Comparison of ENCODE assay signal across 19 cellular contexts in the genomic region with DNA sequence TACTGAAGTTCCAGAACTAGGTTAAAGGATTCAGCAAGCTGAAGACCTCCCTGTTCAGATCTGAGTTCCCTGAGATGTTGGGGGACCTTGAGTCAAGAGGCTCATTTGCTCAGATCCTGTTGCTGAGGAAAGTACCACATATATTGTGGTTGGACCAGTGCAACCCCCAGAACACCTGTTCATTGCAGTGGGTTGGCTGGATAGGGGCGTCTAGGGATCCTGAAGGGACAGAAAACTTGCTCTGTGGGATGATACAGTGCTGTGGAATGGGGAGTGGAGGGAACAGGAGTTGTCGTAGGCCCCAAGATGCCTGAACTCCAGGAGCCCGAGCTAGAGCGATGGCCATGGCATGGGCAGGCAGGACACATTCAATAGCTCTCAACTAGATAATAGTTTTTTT. TPM values are rescaled to one million over a fixed set of nuclear protein-coding genes. Genes with fewer than 3 reads are reported as not detected.
A peak's percentile ranks its signal among the peaks of the same experiment; 100 is the strongest.
DNase-seq lines count a peak whose midpoint lies in the region; ATAC-seq, FAIRE-seq and TF ChIP-seq lines count a peak whose summit lies in the region.
"Had no signal": no experiment of that assay in that cellular context is flagged by ENCODE, and none has a peak within 500 bp of the region (broad histone marks: within the 10 kb centered on the region; RNA-seq: fewer than 3 reads in every experiment).

No MANE protein-coding gene starts in this region.

- POLR2A ChIA-PET in HepG2 (lab: Yijun Ruan, JAX), result no interaction called here
- POLR2A ChIA-PET in naive thymus-derived CD4-positive, alpha-beta T cell (lab: Charles Lee), result no interaction called here

- no peak overlapping the region for H3K4me3 Mint-ChIP-seq in naive thymus-derived CD4-positive, alpha-beta T cell

- H3K27me3 Mint-ChIP-seq in naive thymus-derived CD4-positive, alpha-beta T cell, result peaks cover 18 to 52% (median 44%) of the 10 kb centered on the region in 5 donors

- in situ Hi-C loops in HepG2 (cut with HindIII; ENCODE audit: extremely low pct_ligation_motif_present, low pct_unique_long_range_greater_than_20kb) (no loop called here), gastrocnemius medialis (cut with MboI; ENCODE audit: low sequenced_read_pairs in 4 of 4) (loop anchor here in 1 of 4 donors (25.0 kb wide), 1 partner anchor 152 kb away; no protein-coding TSS in a partner anchor)

- peaks cover 0 to 23% (median 16%) of the 10 kb centered on the region in 4 donors for H3K4me1 ChIP-seq in liver (ENCODE audit: control insufficient read depth in 4 of 4, insufficient read depth in 4 of 4, low read length in 3 of 4)
- H3K4me1 ChIP-seq in HepG2 (ENCODE audit: insufficient read depth, low read length), result peaks cover 22% of the 10 kb centered on the region
- H3K4me1 ChIP-seq in body of pancreas, result peaks cover 47% of the 10 kb centered on the region
- H3K4me1 ChIP-seq in gastrocnemius medialis, result peaks cover 45 to 68% of the 10 kb centered on the region in 2 donors
- H3K4me1 ChIP-seq in prostate gland (replicated peaks), result no peaks in the 10 kb centered on the region
- H3K4me1 ChIP-seq in naive thymus-derived CD4-positive, alpha-beta T cell (ENCODE audit: control insufficient read depth in 2 of 2, insufficient read depth in 2 of 2, low read length in 2 of 2), result peaks cover 0 to 5% of the 10 kb centered on the region in 2 donors

- H4K20me1 ChIP-seq in HepG2 (ENCODE audit: insufficient read depth, low read length), result no peaks in the 10 kb centered on the region

- H3K4me2 ChIP-seq in HepG2 (ENCODE audit: low read depth, low read length), result no peak overlapping the region

- no TSS peak for BruUV-seq in HepG2 (replicated peaks; lab: Mats Ljungman, UMichigan)

- H3K4me3 ChIP-seq in liver (ENCODE audit: low read depth in 1 of 3, low read length in 3 of 3), result no peak overlapping the region
- no peak overlapping the region for H3K4me3 ChIP-seq in HepG2 (replicated peaks in 1 of 3; ENCODE audit: insufficient read depth in 1 of 3, low read depth in 2 of 3, low read length in 3 of 3)
- H3K4me3 ChIP-seq in body of pancreas, result no peak overlapping the region
- H3K4me3 ChIP-seq in gastrocnemius medialis, result no peak overlapping the region
- no peak overlapping the region for H3K4me3 ChIP-seq in prostate gland
- no peak overlapping the region for H3K4me3 ChIP-seq in naive thymus-derived CD4-positive, alpha-beta T cell (ENCODE audit: low read length)

- H3K27me3 ChIP-seq in liver (ENCODE audit: control insufficient read depth in 4 of 4, insufficient read depth in 4 of 4, low read length in 3 of 4) (no peaks in the 10 kb centered on the region), HepG2 (ENCODE audit: control insufficient read depth in 1 of 2, insufficient read depth in 2 of 2, low read length in 2 of 2) (peaks cover 2 to 31% of the 10 kb centered on the region in 2 experiments), body of pancreas (no peaks in the 10 kb centered on the region), gastrocnemius medialis (no peaks in the 10 kb centered on the region), prostate gland (replicated peaks; ENCODE audit: insufficient read depth) (no peaks in the 10 kb centered on the region)
- peaks cover 0 to 10% of the 10 kb centered on the region in 2 donors for H3K27me3 ChIP-seq in naive thymus-derived CD4-positive, alpha-beta T cell (ENCODE audit: control insufficient read depth in 2 of 2, insufficient read depth in 2 of 2, low read length in 2 of 2)

- H3K27ac ChIP-seq in liver (ENCODE audit: low read depth in 1 of 2, low read length in 2 of 2) (peak overlapping the region; percentile 63 to 67), HepG2 (ENCODE audit: extremely low read length, insufficient read depth, low read length) (no peak overlapping the region), body of pancreas (peak overlapping the region in 3 of 4 donors; percentile 79 to 88 (median 80)), gastrocnemius medialis (peak overlapping the region; percentile 90 to 97 (median 94)), prostate gland (no peak overlapping the region)
- no peak overlapping the region for H3K27ac ChIP-seq in naive thymus-derived CD4-positive, alpha-beta T cell (ENCODE audit: low read depth, low read length)

- no peak overlapping the region for H2AFZ ChIP-seq in HepG2 (ENCODE audit: low read length)

- TF ChIP-seq CTCF in liver (IDR thresholded peaks at IDR 0.05; ENCODE audit: low read depth, low read length, missing input control) (no peak), HepG2 (CRISPR knock-in tag; IDR thresholded peaks at IDR 0.05) (no peak), body of pancreas (IDR thresholded peaks at IDR 0.05) (no peak), gastrocnemius medialis (IDR thresholded peaks at IDR 0.05 in 4 of 5, conservative IDR thresholded peaks at IDR 0.05 in 1 of 5) (no peak), prostate gland (IDR thresholded peaks at IDR 0.05) (no peak)

- H3K27ac Mint-ChIP-seq in naive thymus-derived CD4-positive, alpha-beta T cell, result no peak overlapping the region

- TF ChIP-seq RAD21 in liver (IDR thresholded peaks at IDR 0.05) (no peak), HepG2 (CRISPR knock-in tag; IDR thresholded peaks at IDR 0.05) (no peak)

- TF ChIP-seq EP300 in HepG2 (IDR thresholded peaks at IDR 0.05; ENCODE audit: low read depth in 2 of 2, low read length in 2 of 2), result no peak
- TF ChIP-seq EP300 in HepG2 (CRISPR knock-in tag; IDR thresholded peaks at IDR 0.05; ENCODE audit: borderline replicate concordance), result no peak

- intact Hi-C loops in HepG2 (cut with micrococcal nuclease; ENCODE audit: unreplicated experiment) (no loop called here), body of pancreas (cut with DNase I) (loop anchor here (10.0 kb wide), 1 partner anchor 165 kb away; no protein-coding TSS in a partner anchor), gastrocnemius medialis (cut with DNase I; ENCODE audit: low total_unique reads) (loop anchor here (5.0 kb wide), 1 partner anchor 232 kb away; no protein-coding TSS in a partner anchor), prostate gland (cut with DNase I) (no loop called here)
- intact Hi-C loops in naive thymus-derived CD4-positive, alpha-beta T cell (cut with micrococcal nuclease), result no loop called here

- H3K9me3 ChIP-seq in liver (ENCODE audit: control insufficient read depth in 4 of 4, low read length in 3 of 4), result no peaks in the 10 kb centered on the region
- H3K9me3 ChIP-seq in HepG2 (ENCODE audit: low read length), result no peaks in the 10 kb centered on the region
- no peaks in the 10 kb centered on the region for H3K9me3 ChIP-seq in body of pancreas
- no peaks in the 10 kb centered on the region for H3K9me3 ChIP-seq in gastrocnemius medialis
- H3K9me3 ChIP-seq in prostate gland, result no peaks in the 10 kb centered on the region
- no peaks in the 10 kb centered on the region for H3K9me3 ChIP-seq in naive thymus-derived CD4-positive, alpha-beta T cell (ENCODE audit: control insufficient read depth in 2 of 3, low read length in 3 of 3)

- TF ChIP-seq POLR2A in HepG2 (IDR thresholded peaks at IDR 0.05; ENCODE audit: insufficient read depth in 1 of 2, low read depth in 2 of 2, low read length in 2 of 2), result no peak
- TF ChIP-seq POLR2A in body of pancreas (IDR thresholded peaks at IDR 0.05), result no peak
- TF ChIP-seq POLR2A in gastrocnemius medialis (IDR thresholded peaks at IDR 0.05), result no peak
- no peak for TF ChIP-seq POLR2A in prostate gland (IDR thresholded peaks at IDR 0.05)

- H3K9me3 Mint-ChIP-seq in naive thymus-derived CD4-positive, alpha-beta T cell, result no peaks in the 10 kb centered on the region

- H3K79me2 ChIP-seq in HepG2 (ENCODE audit: insufficient read depth, low read length), result no peaks in the 10 kb centered on the region

- no peak overlapping the region for H3K9ac ChIP-seq in liver (ENCODE audit: low read depth in 1 of 2, low read length in 2 of 2)
- no peak overlapping the region for H3K9ac ChIP-seq in HepG2 (ENCODE audit: insufficient read depth, low read depth, low read length)

- FAIRE-seq in HepG2 (lab: Jason Lieb, UNC), result no peak
- FAIRE-seq: D721Med, GM12892, GM18507 had no signal

- H3K36me3 ChIP-seq in liver (ENCODE audit: control insufficient read depth in 4 of 4, insufficient read depth in 3 of 4, low read depth in 1 of 4, low read length in 3 of 4) (no peaks in the 10 kb centered on the region), HepG2 (replicated peaks in 1 of 2; ENCODE audit: control insufficient read depth in 1 of 2, insufficient read depth in 2 of 2, low read length in 2 of 2) (no peaks in the 10 kb centered on the region), body of pancreas (replicated peaks in 1 of 2; ENCODE audit: insufficient read depth in 1 of 2, low read depth in 2 of 2) (no peaks in the 10 kb centered on the region), gastrocnemius medialis (no peaks in the 10 kb centered on the region), prostate gland (no peaks in the 10 kb centered on the region)
- H3K36me3 ChIP-seq in naive thymus-derived CD4-positive, alpha-beta T cell (ENCODE audit: control insufficient read depth in 2 of 3, insufficient read depth in 3 of 3, low read length in 3 of 3), result no peaks in the 10 kb centered on the region

- H3K4me1 Mint-ChIP-seq in naive thymus-derived CD4-positive, alpha-beta T cell, result peaks cover 9 to 29% (median 10%) of the 10 kb centered on the region in 7 donors

- ATAC-seq in HepG2 (no peak), body of pancreas (no peak), gastrocnemius medialis (no peak), HG03354 (IDR thresholded peaks at IDR 0.05; ENCODE audit: poor library complexity, severe bottlenecking, unreplicated experiment) (no peak)
- no peak for ATAC-seq in naive thymus-derived CD4-positive, alpha-beta T cell

- H3K36me3 Mint-ChIP-seq in naive thymus-derived CD4-positive, alpha-beta T cell, result peaks cover 0 to 3% (median 0%) of the 10 kb centered on the region in 5 donors

- no peak for DNase-seq in HepG2 (ENCODE audit: low spot score)
- DNase-seq in body of pancreas, result no peak
- DNase-seq in gastrocnemius medialis, result no peak
- DNase-seq in prostate gland (ENCODE audit: low spot score), result no peak
- DNase-seq in naive thymus-derived CD4-positive, alpha-beta T cell, result no peak
- DNase-seq: C1 segment of cervical spinal cord, GOT3, KBM-7, NCI-H1417, NCI-H187 treated with DMSO at 0.1 percent for 48 hours, NCI-H2227 treated with DMSO at 0.1 percent for 48 hours, NCI-H510A treated with DMSO at 0.1 percent for 48 hours, NCI-H774, SIG-M5 had no signal

- CTCF ChIA-PET in HepG2 (lab: Yijun Ruan, JAX; ENCODE audit: low intra/inter-chr PET ratio, low total read pairs), result no interaction called here
- CTCF ChIA-PET in naive thymus-derived CD4-positive, alpha-beta T cell (lab: Charles Lee), result interaction anchor here (0.6 to 1.4 kb wide), 4 partner anchors 25 to 45 kb away, joined by 3 read pairs; a partner anchor contains a TSS

- 97% methylated on average over 4 of the region's 4 CpGs for WGBS in liver
- WGBS in HepG2 (ENCODE audit: low lambda C conversion rate), result 65% methylated on average over 4 of the region's 4 CpGs
- 95 to 96% methylated on average over 4 of the region's 4 CpGs for WGBS in body of pancreas, 2 donors
- 97% methylated on average over 4 of the region's 4 CpGs for WGBS in prostate gland

RNA-seq across cellular contexts. Expression of a gene that starts 24.6 kb away (rescaled TPM):
- 10 to 100 TPM in 1 of 2 donors, 1 to 10 TPM in 1; 9.1 to 20.3 TPM for total RNA-seq in liver
- polyA plus RNA-seq in liver, result 10 to 100 TPM in 1 of 2 donors, 1 to 10 TPM in 1; 7.5 to 24.5 TPM
- total RNA-seq in HepG2 (2016; rRNA removed; fragmentation: Illumina TruSeq; extraction: Trizol), result 14.5 and 16.6 TPM in 2 replicates
- 11.7 and 13.0 TPM in 2 replicates for total RNA-seq in HepG2 (2016; cell fraction: cytosol; rRNA removed; fragmentation: Illumina TruSeq; extraction: Trizol; ENCODE audit: low read depth)
- total RNA-seq in HepG2 (2016; cell fraction: insoluble cytoplasmic fraction; rRNA removed; fragmentation: Illumina TruSeq; extraction: Trizol), result 11.8 and 16.6 TPM in 2 replicates
- total RNA-seq in HepG2 (2016; cell fraction: membrane; rRNA removed; fragmentation: Illumina TruSeq; extraction: Trizol), result 26.9 and 28.5 TPM in 2 replicates
- total RNA-seq in HepG2 (2016; cell fraction: nucleus; rRNA removed; fragmentation: Illumina TruSeq; extraction: Trizol), result 15.3 TPM in 2 replicates
- polyA plus RNA-seq in HepG2 (2011; rRNA removed), result 34.0 and 40.1 TPM in 2 replicates
- 28.8 and 30.9 TPM in 2 replicates for polyA plus RNA-seq in HepG2 (2011; cell fraction: cytosol; rRNA removed)
- polyA plus RNA-seq in HepG2 (2011; cell fraction: nucleus; rRNA removed), result 60.6 and 63.0 TPM in 2 replicates
- 17.3 and 31.0 TPM in 2 replicates for polyA plus RNA-seq in HepG2 (2012)
- 13.8 and 14.2 TPM in 2 replicates for polyA plus RNA-seq in HepG2 (2016; cell fraction: cytosol; fragmentation: Illumina TruSeq; extraction: Trizol; ENCODE audit: low read depth)
- polyA plus RNA-seq in HepG2 (2016; cell fraction: insoluble cytoplasmic fraction; fragmentation: Illumina TruSeq; extraction: Trizol; ENCODE audit: low read depth), result 17.8 and 22.4 TPM in 2 replicates
- polyA plus RNA-seq in HepG2 (2016; cell fraction: membrane; fragmentation: Illumina TruSeq; extraction: Trizol; ENCODE audit: low read depth), result 32.7 and 35.8 TPM in 2 replicates
- 41.1 and 43.4 TPM in 2 replicates for polyA plus RNA-seq in HepG2 (2016; cell fraction: nucleus; fragmentation: Illumina TruSeq; extraction: Trizol; ENCODE audit: insufficient read depth, low read depth)
- polyA minus RNA-seq in HepG2 (2011; rRNA and poly(A)+ RNA removed; ENCODE audit: low replicate concordance), result 50.0 and 68.4 TPM in 2 replicates
- polyA minus RNA-seq in HepG2 (2011; cell fraction: cytosol; rRNA and poly(A)+ RNA removed), result 15.6 and 16.3 TPM in 2 replicates
- 24.2 and 25.9 TPM in 2 replicates for polyA minus RNA-seq in HepG2 (2011; cell fraction: nucleus; rRNA and poly(A)+ RNA removed)
- 10 to 100 TPM; 29.1 to 46.5 TPM for total RNA-seq in body of pancreas
- 100 to 1,000 TPM; 115 to 207 (median 140) TPM for total RNA-seq in gastrocnemius medialis
- 10 to 100 TPM; 27.1 to 67.0 TPM for total RNA-seq in prostate gland
- 100 to 1,000 TPM in 1 of 5 experiments, 10 to 100 TPM in 4; 49.6 to 123 (median 80.5) TPM for total RNA-seq in naive thymus-derived CD4-positive, alpha-beta T cell
- 1 to 10 TPM; 1.4 to 2.0 TPM for polyA plus RNA-seq in naive thymus-derived CD4-positive, alpha-beta T cell

RNA-seq across cellular contexts. Expression of a gene that starts 24.8 kb away (rescaled TPM):
- total RNA-seq in liver, result 10 to 100 TPM in 1 of 2 donors, 1 to 10 TPM in 1; 7.8 to 41.8 TPM
- polyA plus RNA-seq in liver, result 1 to 10 TPM; 1.5 to 2.1 TPM
- 2.8 and 4.1 TPM in 2 replicates for total RNA-seq in HepG2 (2016; rRNA removed; fragmentation: Illumina TruSeq; extraction: Trizol)
- total RNA-seq in HepG2 (2016; cell fraction: cytosol; rRNA removed; fragmentation: Illumina TruSeq; extraction: Trizol; ENCODE audit: low read depth), result 0.44 and 0.81 TPM in 2 replicates
- 3.1 and 4.0 TPM in 2 replicates for total RNA-seq in HepG2 (2016; cell fraction: insoluble cytoplasmic fraction; rRNA removed; fragmentation: Illumina TruSeq; extraction: Trizol)
- total RNA-seq in HepG2 (2016; cell fraction: membrane; rRNA removed; fragmentation: Illumina TruSeq; extraction: Trizol), result 1.4 and 1.5 TPM in 2 replicates
- total RNA-seq in HepG2 (2016; cell fraction: nucleus; rRNA removed; fragmentation: Illumina TruSeq; extraction: Trizol), result 1.7 and 2.7 TPM in 2 replicates
- 0.48 and 0.50 TPM in 2 replicates for polyA plus RNA-seq in HepG2 (2011; rRNA removed)
- 0.31 and 0.43 TPM in 2 replicates for polyA plus RNA-seq in HepG2 (2011; cell fraction: cytosol; rRNA removed)
- polyA plus RNA-seq in HepG2 (2011; cell fraction: nucleus; rRNA removed), result 0.29 and 0.58 TPM in 2 replicates
- polyA plus RNA-seq in HepG2 (2012), result 0.40 and 0.43 TPM in 2 replicates
- polyA plus RNA-seq in HepG2 (2016; cell fraction: cytosol; fragmentation: Illumina TruSeq; extraction: Trizol; ENCODE audit: low read depth), result 0.10 and 0.25 TPM in 2 replicates
- 1.7 and 2.1 TPM in 2 replicates for polyA plus RNA-seq in HepG2 (2016; cell fraction: insoluble cytoplasmic fraction; fragmentation: Illumina TruSeq; extraction: Trizol; ENCODE audit: low read depth)
- 0.34 and 0.35 TPM in 2 replicates for polyA plus RNA-seq in HepG2 (2016; cell fraction: membrane; fragmentation: Illumina TruSeq; extraction: Trizol; ENCODE audit: low read depth)
- 1.0 and 1.5 TPM in 2 replicates for polyA plus RNA-seq in HepG2 (2016; cell fraction: nucleus; fragmentation: Illumina TruSeq; extraction: Trizol; ENCODE audit: insufficient read depth, low read depth)
- 0.80 and 17.9 TPM in 2 replicates for polyA minus RNA-seq in HepG2 (2011; rRNA and poly(A)+ RNA removed; ENCODE audit: low replicate concordance)
- 0.40 and 1.7 TPM in 2 replicates for polyA minus RNA-seq in HepG2 (2011; cell fraction: cytosol; rRNA and poly(A)+ RNA removed)
- 1.2 and 2.0 TPM in 2 replicates for polyA minus RNA-seq in HepG2 (2011; cell fraction: nucleus; rRNA and poly(A)+ RNA removed)
- 1 to 10 TPM; 1.6 to 4.7 TPM for total RNA-seq in body of pancreas
- 1 to 10 TPM in 2 of 4 donors, under 1 TPM in 2; 0.85 to 1.8 (median 1.0) TPM for total RNA-seq in gastrocnemius medialis
- 1 to 10 TPM; 2.6 to 9.7 TPM for total RNA-seq in prostate gland
- total RNA-seq in naive thymus-derived CD4-positive, alpha-beta T cell, result 1 to 10 TPM in 2 of 5 experiments, under 1 TPM in 3; 0.22 to 8.2 (median 0.69) TPM
- not detected for polyA plus RNA-seq in naive thymus-derived CD4-positive, alpha-beta T cell

RNA-seq across cellular contexts. Expression of a gene that starts 47.9 kb away (rescaled TPM):
- total RNA-seq in liver (10 to 100 TPM; 26.1 to 30.0 TPM), HepG2 (2016; rRNA removed; fragmentation: Illumina TruSeq; extraction: Trizol) (45.1 and 47.5 TPM in 2 replicates), body of pancreas (10 to 100 TPM; 25.9 to 55.4 TPM), gastrocnemius medialis (10 to 100 TPM; 23.7 to 61.2 (median 38.6) TPM), prostate gland (10 to 100 TPM; 42.8 to 60.2 TPM)
- polyA plus RNA-seq in liver (10 to 100 TPM; 14.7 to 18.1 TPM), HepG2 (2011; rRNA removed) (61.1 and 64.9 TPM in 2 replicates)
- total RNA-seq in HepG2 (2016; cell fraction: cytosol; rRNA removed; fragmentation: Illumina TruSeq; extraction: Trizol; ENCODE audit: low read depth), result 43.1 and 44.2 TPM in 2 replicates
- 44.4 and 45.6 TPM in 2 replicates for total RNA-seq in HepG2 (2016; cell fraction: insoluble cytoplasmic fraction; rRNA removed; fragmentation: Illumina TruSeq; extraction: Trizol)
- 66.4 and 71.1 TPM in 2 replicates for total RNA-seq in HepG2 (2016; cell fraction: membrane; rRNA removed; fragmentation: Illumina TruSeq; extraction: Trizol)
- total RNA-seq in HepG2 (2016; cell fraction: nucleus; rRNA removed; fragmentation: Illumina TruSeq; extraction: Trizol), result 33.0 and 33.9 TPM in 2 replicates
- 57.5 and 59.2 TPM in 2 replicates for polyA plus RNA-seq in HepG2 (2011; cell fraction: cytosol; rRNA removed)
- polyA plus RNA-seq in HepG2 (2011; cell fraction: nucleus; rRNA removed), result 50.4 and 55.0 TPM in 2 replicates
- polyA plus RNA-seq in HepG2 (2012), result 35.2 and 37.1 TPM in 2 replicates
- 51.1 and 52.3 TPM in 2 replicates for polyA plus RNA-seq in HepG2 (2016; cell fraction: cytosol; fragmentation: Illumina TruSeq; extraction: Trizol; ENCODE audit: low read depth)
- 56.4 and 58.1 TPM in 2 replicates for polyA plus RNA-seq in HepG2 (2016; cell fraction: insoluble cytoplasmic fraction; fragmentation: Illumina TruSeq; extraction: Trizol; ENCODE audit: low read depth)
- polyA plus RNA-seq in HepG2 (2016; cell fraction: membrane; fragmentation: Illumina TruSeq; extraction: Trizol; ENCODE audit: low read depth), result 76.1 and 77.6 TPM in 2 replicates
- polyA plus RNA-seq in HepG2 (2016; cell fraction: nucleus; fragmentation: Illumina TruSeq; extraction: Trizol; ENCODE audit: insufficient read depth, low read depth), result 56.2 and 57.6 TPM in 2 replicates
- 48.8 and 93.5 TPM in 2 replicates for polyA minus RNA-seq in HepG2 (2011; rRNA and poly(A)+ RNA removed; ENCODE audit: low replicate concordance)
- 21.5 and 22.3 TPM in 2 replicates for polyA minus RNA-seq in HepG2 (2011; cell fraction: cytosol; rRNA and poly(A)+ RNA removed)
- polyA minus RNA-seq in HepG2 (2011; cell fraction: nucleus; rRNA and poly(A)+ RNA removed), result 31.9 and 36.3 TPM in 2 replicates
- 10 to 100 TPM; 38.7 to 73.0 (median 59.6) TPM for total RNA-seq in naive thymus-derived CD4-positive, alpha-beta T cell
- polyA plus RNA-seq in naive thymus-derived CD4-positive, alpha-beta T cell, result 10 to 100 TPM; 33.5 to 53.4 TPM

Comparison
In these comparisons a context has a peak if more than half of its experiments do, and no peak if none do; other contexts are left out.
1. H3K27ac ChIP-seq: peak in liver (2 of 2), body of pancreas (3 of 4) and gastrocnemius medialis (4 of 4); none in HepG2 (single experiment), prostate gland (0 of 2) and naive thymus-derived CD4-positive, alpha-beta T cell (single experiment).
2. intact Hi-C loops: an anchor here in body of pancreas (10.0 kb wide) and gastrocnemius medialis (5.0 kb wide); none called in HepG2, prostate gland and naive thymus-derived CD4-positive, alpha-beta T cell.